1 cellular context compared by ENCODE assay signal in the genomic region with DNA sequence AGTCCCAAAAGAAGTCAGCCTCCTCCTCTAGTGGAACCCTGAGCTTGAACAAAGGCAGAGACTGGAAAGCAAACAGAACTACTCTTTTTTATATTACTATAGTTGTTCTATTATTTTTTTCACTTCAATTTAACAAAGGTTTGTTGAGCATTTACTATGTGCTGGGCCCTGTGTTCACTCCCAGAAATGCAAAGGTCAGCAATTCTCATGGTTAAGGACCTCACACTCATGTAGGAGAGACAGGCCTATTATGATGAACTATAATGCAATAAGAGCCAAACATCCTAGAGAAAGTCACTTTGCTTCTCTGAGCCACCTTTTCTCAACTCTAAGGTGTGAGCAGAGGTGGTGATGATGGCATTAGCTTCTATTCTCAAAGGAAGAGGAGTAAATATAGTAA.
TF ChIP-seq lines count a peak whose summit lies in the region.

No MANE protein-coding gene starts in this region.

TF ChIP-seq in IMR-90, 13 proteins besides CTCF, POLR2A, EP300 and RAD21 (continued from another document):
- TF ChIP-seq MAFK (IDR thresholded peaks at IDR 0.05; ENCODE audit: low read depth, low read length): peak; percentile 97
